Comparison of ENCODE assay signal across 11 cellular contexts in the genomic region with DNA sequence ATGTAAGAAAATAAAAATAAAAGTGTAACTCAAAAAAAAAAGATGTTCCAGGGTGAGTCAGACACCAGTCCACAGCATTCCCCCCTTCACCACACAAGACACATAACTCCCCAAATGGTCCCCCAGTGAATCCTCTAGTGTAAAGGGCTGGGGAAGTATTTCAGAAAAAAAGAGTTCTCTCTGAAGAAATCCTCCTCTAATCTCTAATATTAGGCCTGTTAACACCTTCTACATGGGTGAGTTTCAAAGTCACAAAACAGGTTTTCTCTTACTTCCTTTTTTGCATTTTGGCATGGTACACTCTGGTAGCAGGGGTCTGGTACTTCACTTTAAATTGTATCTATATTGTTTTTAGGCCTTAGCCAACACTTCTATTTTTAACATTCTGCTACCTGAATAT. TPM values are rescaled to one million over a fixed set of nuclear protein-coding genes. Genes with fewer than 3 reads are reported as not detected.
DNase-seq lines count a peak whose midpoint lies in the region; ATAC-seq, FAIRE-seq and TF ChIP-seq lines count a peak whose summit lies in the region.
"Had no signal": no experiment of that assay in that cellular context is flagged by ENCODE, and none has a peak within 500 bp of the region (broad histone marks: within the 10 kb centered on the region; RNA-seq: fewer than 3 reads in every experiment).

No MANE protein-coding gene starts in this region.

- TF ChIP-seq POLR2A in esophagus squamous epithelium (IDR thresholded peaks at IDR 0.05) = no peak
- no peak for TF ChIP-seq POLR2A in esophagus muscularis mucosa (IDR thresholded peaks at IDR 0.05; ENCODE audit: low read depth)

- H3K27ac ChIP-seq in CD4-positive, alpha-beta memory T cell (ENCODE audit: low read depth, low read length) = no peak overlapping the region
- H3K27ac ChIP-seq in esophagus squamous epithelium (peak overlapping the region in 3 of 4 donors; percentile 53 to 77 (median 69)), esophagus muscularis mucosa (replicated peaks in 1 of 4) (no peak overlapping the region)
- H3K27ac ChIP-seq: right lobe of liver, VCaP had no signal

- H3K27me3 ChIP-seq in CD4-positive, alpha-beta memory T cell (ENCODE audit: insufficient read depth, low read length) = no peaks in the 10 kb centered on the region
- no peaks in the 10 kb centered on the region for H3K27me3 ChIP-seq in esophagus squamous epithelium
- no peaks in the 10 kb centered on the region for H3K27me3 ChIP-seq in esophagus muscularis mucosa
- H3K27me3 ChIP-seq: right lobe of liver had no signal

- peaks cover 16 to 51% of the 10 kb centered on the region in 2 donors for H3K36me3 Mint-ChIP-seq in CD4-positive, alpha-beta memory T cell

- H3K4me1 Mint-ChIP-seq in CD4-positive, alpha-beta memory T cell = peaks cover 42 to 81% (median 61%) of the 10 kb centered on the region in 4 donors

- no peaks in the 10 kb centered on the region for H3K27me3 Mint-ChIP-seq in CD4-positive, alpha-beta memory T cell

- peak; percentile 66 for FAIRE-seq in GM19239 (lab: Jason Lieb, UNC)

- no peak for DNase-seq in CD4-positive, alpha-beta memory T cell
- DNase-seq in GM19239 (ENCODE audit: insufficient read length, low spot score) = peak; percentile 4
- DNase-seq in esophagus squamous epithelium (lab: John Stamatoyannopoulos, UW) = no peak
- no peak for DNase-seq in esophagus muscularis mucosa (ENCODE audit: extremely low spot score)
- DNase-seq in cerebellar nuclear complex (lab: John Stamatoyannopoulos, UW) = no peak
- DNase-seq in NCI-H510A (lab: John Stamatoyannopoulos, UW) = no peak
- DNase-seq: caudate nucleus, right lobe of liver had no signal

- intact Hi-C loops in CD4-positive, alpha-beta memory T cell (cut with micrococcal nuclease) = no loop called here
- intact Hi-C loops in esophagus squamous epithelium (cut with DNase I) = no loop called here
- intact Hi-C loops in esophagus muscularis mucosa (cut with DNase I) = no loop called here

- peaks cover 12% of the 10 kb centered on the region for H3K36me3 ChIP-seq in CD4-positive, alpha-beta memory T cell (ENCODE audit: insufficient read depth, low read length)
- H3K36me3 ChIP-seq in esophagus squamous epithelium (peaks cover 0 to 18% (median 0%) of the 10 kb centered on the region in 3 donors), esophagus muscularis mucosa (peaks cover 0 to 10% (median 0%) of the 10 kb centered on the region in 4 donors)

- no peak for TF ChIP-seq CTCF in esophagus squamous epithelium (IDR thresholded peaks at IDR 0.05)
- no peak for TF ChIP-seq CTCF in esophagus muscularis mucosa (IDR thresholded peaks at IDR 0.05)

- H3K4me3 ChIP-seq in CD4-positive, alpha-beta memory T cell (ENCODE audit: low read length in 2 of 2) = no peak overlapping the region
- H3K4me3 ChIP-seq in esophagus squamous epithelium = no peak overlapping the region
- H3K4me3 ChIP-seq in esophagus muscularis mucosa = no peak overlapping the region
- H3K4me3 ChIP-seq: right lobe of liver had no signal

- TF ChIP-seq EP300 in esophagus muscularis mucosa (IDR thresholded peaks at IDR 0.05) = no peak

- ATAC-seq in HG03442 (IDR thresholded peaks at IDR 0.05; ENCODE audit: unreplicated experiment) (peak; percentile 46), HG02571 (IDR thresholded peaks at IDR 0.05; ENCODE audit: unreplicated experiment) (no peak)
- ATAC-seq: right lobe of liver had no signal

- peaks cover 71% of the 10 kb centered on the region for H3K4me1 ChIP-seq in CD4-positive, alpha-beta memory T cell (ENCODE audit: insufficient read depth, low read length)
- H3K4me1 ChIP-seq in esophagus squamous epithelium (peaks cover 17 to 98% (median 59%) of the 10 kb centered on the region in 3 donors), esophagus muscularis mucosa (peaks cover 57 to 80% (median 66%) of the 10 kb centered on the region in 4 donors)
- H3K4me1 ChIP-seq: right lobe of liver had no signal

- CTCF ChIA-PET in CD4-positive, alpha-beta memory T cell (lab: Charles Lee; ENCODE audit: partially characterized antibody) = interaction anchor here (0.6 to 1.5 kb wide), 3 partner anchors 24 to 361 kb away, joined by 3 to 6 read pairs (median 4); no protein-coding TSS in a partner anchor

- POLR2A ChIA-PET in CD4-positive, alpha-beta memory T cell (lab: Charles Lee; ENCODE audit: partially characterized antibody) = interaction anchor here (0.7 to 0.9 kb wide), 2 partner anchors 9 to 832 kb away, joined by 3 to 4 read pairs; no protein-coding TSS in a partner anchor

- H3K9me3 Mint-ChIP-seq in CD4-positive, alpha-beta memory T cell = no peaks in the 10 kb centered on the region

- H3K27ac Mint-ChIP-seq in CD4-positive, alpha-beta memory T cell = peak overlapping the region in 6 of 7 donors; percentile 20 to 79 (median 48)

- H3K4me3 Mint-ChIP-seq in CD4-positive, alpha-beta memory T cell = peak overlapping the region in 3 of 8 donors; percentile 2 to 50 (median 38)

- H3K9me3 ChIP-seq in CD4-positive, alpha-beta memory T cell (ENCODE audit: control insufficient read depth in 1 of 2, low read length in 2 of 2) = no peaks in the 10 kb centered on the region
- H3K9me3 ChIP-seq in esophagus squamous epithelium = no peaks in the 10 kb centered on the region
- no peaks in the 10 kb centered on the region for H3K9me3 ChIP-seq in esophagus muscularis mucosa
- H3K9me3 ChIP-seq: right lobe of liver had no signal

RNA-seq across cellular contexts. Expression of gene RNF145, which starts 28.2 kb away (rescaled TPM):
- total RNA-seq in CD4-positive, alpha-beta memory T cell = 10 to 100 TPM; 62.4 to 67.8 TPM
- polyA plus RNA-seq in CD4-positive, alpha-beta memory T cell = 10 to 100 TPM; 13.1 to 16.9 TPM
- total RNA-seq in esophagus squamous epithelium (10 to 100 TPM; 49.7 to 82.3 (median 72.3) TPM), esophagus muscularis mucosa (10 to 100 TPM; 50.5 to 84.1 (median 63.9) TPM)

Comparison
In these comparisons a context has a peak if more than half of its experiments do, and no peak if none do; other contexts are left out.
1. H3K27ac ChIP-seq: peak in esophagus squamous epithelium (3 of 4); none in CD4-positive, alpha-beta memory T cell (single experiment) and esophagus muscularis mucosa (0 of 4).